24 cellular contexts compared by ENCODE assay signal in the genomic region with DNA sequence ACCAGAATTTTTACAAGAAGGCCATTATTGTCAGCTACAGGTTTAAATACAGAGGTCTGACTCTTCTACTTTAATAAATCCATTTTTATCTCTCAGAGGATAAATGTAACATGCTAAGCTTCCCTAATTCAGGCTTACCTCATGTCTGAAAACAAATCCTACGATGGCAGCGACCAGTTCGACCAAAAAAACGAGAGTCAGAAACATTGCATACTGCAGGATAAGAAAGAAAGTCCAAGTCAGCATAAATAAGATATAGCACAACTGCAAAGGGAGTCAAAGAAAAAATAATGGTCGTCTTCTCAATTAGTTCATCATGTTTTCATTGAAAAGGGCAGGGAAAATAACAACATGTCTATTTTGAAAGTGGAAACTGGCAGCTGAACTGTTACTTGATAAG. TPM values are rescaled to one million over a fixed set of nuclear protein-coding genes. Genes with fewer than 3 reads are reported as not detected.
DNase-seq lines count a peak whose midpoint lies in the region; ATAC-seq, FAIRE-seq and TF ChIP-seq lines count a peak whose summit lies in the region.
"Had no signal": no experiment of that assay in that cellular context is flagged by ENCODE, and none has a peak within 500 bp of the region (broad histone marks: within the 10 kb centered on the region; RNA-seq: fewer than 3 reads in every experiment).

No MANE protein-coding gene starts in this region.

- no peak overlapping the region for H2BK120ac ChIP-seq in mesenchymal stem cell (ENCODE audit: low read depth, low read length)

- H3K36me3 Mint-ChIP-seq in astrocyte (ENCODE audit: low read depth, unreplicated experiment): no peaks in the 10 kb centered on the region
- H3K36me3 Mint-ChIP-seq: stimulated activated effector memory CD8-positive, alpha-beta T cell treated with anti-CD3 and anti-CD28 coated beads, Interleukin-12 subunit alpha, Interleukin-12 subunit beta, amount 100 ng/mL, for 72 hours had no signal

- no peak overlapping the region for H2BK15ac ChIP-seq in mesenchymal stem cell (ENCODE audit: low read depth, poor library complexity, severe bottlenecking)

- DNase-seq in HCT116 (ENCODE audit: low read depth, low spot score) (no peak), astrocyte (ENCODE audit: low read depth) (no peak), mesenchymal stem cell (no peak), retinal pigment epithelial cell (ENCODE audit: low read depth) (no peak), NCI-H526 treated with DMSO at 0.1 percent for 48 hours (lab: John Stamatoyannopoulos, UW) (no peak), omental fat pad (ENCODE audit: low spot score) (no peak), left lobe of liver (ENCODE audit: low spot score) (no peak)
- DNase-seq: activated CD4-positive, alpha-beta T cell treated with anti-CD3 and anti-CD28 coated beads, Interleukin-2, amount 50 U/mL, for 4 hours; activated gamma-delta T cell treated with Interleukin-2 at 50 U/mL for 16 hours; AML-193; NCI-H1436 treated with DMSO at 0.1 percent for 48 hours; NCI-H748 treated with DMSO at 0.1 percent for 48 hours; T-helper 17 cell; thyroid gland; WERI-Rb-1 had no signal

- RAD21 ChIA-PET in HCT116 (lab: Charles Lee; ENCODE audit: low non-redundant PET in 1 of 2, low total read pairs in 2 of 2, uncharacterized antibody in 2 of 2, unreplicated experiment in 2 of 2): no interaction called here

- H2AFZ ChIP-seq in HCT116 (ENCODE audit: low read depth, low read length, poor library complexity, severe bottlenecking): no peak overlapping the region
- no peak overlapping the region for H2AFZ ChIP-seq in astrocyte (ENCODE audit: low read depth, low read length)
- H2AFZ ChIP-seq in mesenchymal stem cell (ENCODE audit: low read depth, low read length): no peak overlapping the region

- no TSS peak for BruUV-seq in HCT116 (replicated peaks; lab: Mats Ljungman, UMichigan)

- H3K79me2 ChIP-seq in HCT116 (ENCODE audit: insufficient read depth, low read length) (no peaks in the 10 kb centered on the region), astrocyte (ENCODE audit: insufficient read depth, low read length) (peaks cover 4% of the 10 kb centered on the region)

- no peak overlapping the region for H3K27ac Mint-ChIP-seq in astrocyte (ENCODE audit: unreplicated experiment)
- H3K27ac Mint-ChIP-seq: stimulated activated effector memory CD8-positive, alpha-beta T cell treated with anti-CD3 and anti-CD28 coated beads, Interleukin-12 subunit alpha, Interleukin-12 subunit beta, amount 100 ng/mL, for 72 hours; T-helper 17 cell had no signal

- H3K4ac ChIP-seq in mesenchymal stem cell (ENCODE audit: low read depth in 1 of 2, low read length in 2 of 2): no peak overlapping the region

- no peak overlapping the region for H3K23ac ChIP-seq in mesenchymal stem cell (ENCODE audit: low read length in 2 of 2)

- no peaks in the 10 kb centered on the region for H3K9me3 Mint-ChIP-seq in astrocyte (ENCODE audit: unreplicated experiment)
- H3K9me3 Mint-ChIP-seq: central memory CD8-positive, alpha-beta T cell; stimulated activated effector memory CD8-positive, alpha-beta T cell treated with anti-CD3 and anti-CD28 coated beads, Interleukin-12 subunit alpha, Interleukin-12 subunit beta, amount 100 ng/mL, for 72 hours had no signal

- peak overlapping the region; percentile 75 for H3K4me2 ChIP-seq in HCT116 (ENCODE audit: low read length)
- peak overlapping the region; percentile 94 for H3K4me2 ChIP-seq in astrocyte (ENCODE audit: low read length)
- H3K4me2 ChIP-seq in mesenchymal stem cell (ENCODE audit: low read length, poor library complexity, severe bottlenecking): peak overlapping the region; percentile 37

- H3K9me2 ChIP-seq in HCT116 (ENCODE audit: insufficient read depth): no peaks in the 10 kb centered on the region

- H3K79me1 ChIP-seq in mesenchymal stem cell (replicated peaks; ENCODE audit: low read length, poor library complexity, severe bottlenecking): peaks cover 2% of the 10 kb centered on the region

- 85% methylated on average over 4 of the region's 5 CpGs for WGBS in mesenchymal stem cell

- no peaks in the 10 kb centered on the region for H3K9me3 ChIP-seq in HCT116 (ENCODE audit: control insufficient read depth in 1 of 2, insufficient read depth in 1 of 2, low read depth in 1 of 2, low read length in 2 of 2)
- no peaks in the 10 kb centered on the region for H3K9me3 ChIP-seq in astrocyte (ENCODE audit: insufficient read depth, low read depth, low read length)
- H3K9me3 ChIP-seq in mesenchymal stem cell (ENCODE audit: control insufficient read depth, low read length): no peaks in the 10 kb centered on the region
- H3K9me3 ChIP-seq: thyroid gland had no signal

- no peak overlapping the region for H4K8ac ChIP-seq in mesenchymal stem cell (ENCODE audit: low read length)

- FAIRE-seq in astrocyte (lab: Jason Lieb, UNC): peak; percentile 54
- FAIRE-seq: HTR-8/SVneo had no signal

- no peak overlapping the region for H3K14ac ChIP-seq in mesenchymal stem cell (ENCODE audit: low read length in 2 of 2)

- no peak overlapping the region for H2AK5ac ChIP-seq in mesenchymal stem cell (ENCODE audit: low read length, severe bottlenecking)

- no peak overlapping the region for H2BK12ac ChIP-seq in mesenchymal stem cell (ENCODE audit: low read length in 2 of 2)

- H3K36me3 ChIP-seq in HCT116 (ENCODE audit: control insufficient read depth in 1 of 2, insufficient read depth in 2 of 2, low read length in 2 of 2): no peaks in the 10 kb centered on the region; a peak in 2 of 4 replicates
- peaks cover 7% of the 10 kb centered on the region for H3K36me3 ChIP-seq in astrocyte (ENCODE audit: insufficient read depth, low read length)
- H3K36me3 ChIP-seq in mesenchymal stem cell (ENCODE audit: control insufficient read depth in 1 of 2, insufficient read depth in 2 of 2, low read depth in 1 of 2, low read length in 2 of 2): peaks cover 0 to 20% of the 10 kb centered on the region in 2 experiments

- CTCF ChIA-PET in HCT116 (lab: Charles Lee): no interaction called here

- H3K4me1 ChIP-seq in HCT116 (ENCODE audit: control insufficient read depth in 1 of 2, insufficient read depth in 2 of 2, low read length in 2 of 2) (peaks cover 0 to 8% of the 10 kb centered on the region in 2 experiments; a peak in 1 of 4 replicates), astrocyte (ENCODE audit: insufficient read depth, low read length) (no peaks in the 10 kb centered on the region), mesenchymal stem cell (ENCODE audit: control insufficient read depth, insufficient read depth, low read depth, low read length) (no peaks in the 10 kb centered on the region)
- H3K4me1 ChIP-seq: thyroid gland had no signal

- POLR2A ChIA-PET in HCT116 (lab: Charles Lee): no interaction called here

- no peak overlapping the region for H3K4me3 ChIP-seq in HCT116 (replicated peaks in 1 of 2; ENCODE audit: low read depth in 1 of 2, low read length in 2 of 2)
- H3K4me3 ChIP-seq in astrocyte (ENCODE audit: insufficient read depth, low read depth, low read length): no peak overlapping the region
- peak overlapping the region in 1 of 2 experiments; percentile 86 for H3K4me3 ChIP-seq in mesenchymal stem cell (ENCODE audit: insufficient read depth in 1 of 2, low read depth in 1 of 2, low read length in 2 of 2)
- peak overlapping the region; percentile 77 for H3K4me3 ChIP-seq in retinal pigment epithelial cell (ENCODE audit: low read length)

- H3K9ac ChIP-seq in HCT116 (ENCODE audit: low read length) (no peak overlapping the region), astrocyte (ENCODE audit: low read length) (peak overlapping the region; percentile 93), mesenchymal stem cell (ENCODE audit: low read length) (no peak overlapping the region)

- ATAC-seq in HCT116 (no peak), omental fat pad (ENCODE audit: low FRiP score) (no peak), left lobe of liver (no peak)
- ATAC-seq: esophagus mucosa; stimulated activated effector memory CD8-positive, alpha-beta T cell treated with anti-CD3 and anti-CD28 coated beads, Interleukin-12 subunit alpha, Interleukin-12 subunit beta, amount 100 ng/mL, for 72 hours; T-helper 17 cell had no signal

- intact Hi-C loops in HCT116 (cut with micrococcal nuclease): no loop called here

- no peaks in the 10 kb centered on the region for H3K27me3 Mint-ChIP-seq in astrocyte (ENCODE audit: low read depth, unreplicated experiment)

- no peak overlapping the region for H4K91ac ChIP-seq in mesenchymal stem cell (ENCODE audit: low read length)

- no peak for TF ChIP-seq RAD21 in HCT116 (IDR thresholded peaks at IDR 0.05; ENCODE audit: low read depth)

- no peak overlapping the region for H3K18ac ChIP-seq in mesenchymal stem cell (ENCODE audit: low read depth in 1 of 2, low read length in 2 of 2)

- no peaks in the 10 kb centered on the region for H4K20me1 ChIP-seq in HCT116 (ENCODE audit: insufficient read depth)
- H4K20me1 ChIP-seq in astrocyte (ENCODE audit: insufficient read depth, low read length): no peaks in the 10 kb centered on the region

- H3K27ac ChIP-seq in HCT116 (ENCODE audit: low read depth, low read length): no peak overlapping the region
- H3K27ac ChIP-seq in astrocyte (ENCODE audit: low read depth, low read length): no peak overlapping the region
- no peak overlapping the region for H3K27ac ChIP-seq in mesenchymal stem cell (ENCODE audit: low read length, poor library complexity, severe bottlenecking)
- H3K27ac ChIP-seq: thyroid gland, WERI-Rb-1 had no signal

- peaks cover 1% of the 10 kb centered on the region for H3K4me1 Mint-ChIP-seq in astrocyte (ENCODE audit: low read depth, unreplicated experiment)

- H3K27me3 ChIP-seq in HCT116 (ENCODE audit: insufficient read depth, low read length) (no peaks in the 10 kb centered on the region), astrocyte (ENCODE audit: insufficient read depth, low read length) (no peaks in the 10 kb centered on the region), mesenchymal stem cell (ENCODE audit: control insufficient read depth in 1 of 2, insufficient read depth in 1 of 2, low read length in 2 of 2) (peaks cover 0 to 37% of the 10 kb centered on the region in 2 experiments)
- H3K27me3 ChIP-seq: thyroid gland had no signal

- no peak for TF ChIP-seq POLR2A in HCT116 (IDR thresholded peaks at IDR 0.05; ENCODE audit: borderline replicate concordance, extremely low read depth, insufficient read depth, insufficient read length)

- peak overlapping the region; percentile 94 for H3K4me3 Mint-ChIP-seq in astrocyte (ENCODE audit: unreplicated experiment)
- H3K4me3 Mint-ChIP-seq: stimulated activated effector memory CD8-positive, alpha-beta T cell treated with anti-CD3 and anti-CD28 coated beads, Interleukin-12 subunit alpha, Interleukin-12 subunit beta, amount 100 ng/mL, for 72 hours; T-helper 17 cell had no signal

- no peak overlapping the region for H2BK5ac ChIP-seq in mesenchymal stem cell (ENCODE audit: low read depth, low read length, poor library complexity, severe bottlenecking)

- TF ChIP-seq CTCF in HCT116 (IDR thresholded peaks at IDR 0.05 in 2 of 3, conservative IDR thresholded peaks at IDR 0.05 in 1 of 3; ENCODE audit: borderline replicate concordance in 1 of 3, insufficient read depth in 1 of 3, low read depth in 2 of 3, low read length in 2 of 3) (no peak), astrocyte (IDR thresholded peaks at IDR 0.05; ENCODE audit: insufficient read depth, low read depth, low read length) (no peak), retinal pigment epithelial cell (conservative IDR thresholded peaks at IDR 0.05; ENCODE audit: low read depth, low read length) (no peak), omental fat pad (IDR thresholded peaks at IDR 0.05) (no peak)

RNA-seq across cellular contexts. Expression of a gene that starts 1.6 kb away (rescaled TPM):
- 25.0 TPM for total RNA-seq in HCT116 (2021; ENCODE audit: unreplicated experiment)
- polyA plus RNA-seq in HCT116 (2012): 13.1 and 21.3 TPM in 2 replicates
- 49.7 and 51.2 TPM in 2 replicates for total RNA-seq in astrocyte
- polyA plus RNA-seq in mesenchymal stem cell (2013, experiment 1 of 2): 34.3 TPM
- polyA plus RNA-seq in mesenchymal stem cell (2013, experiment 2 of 2): 37.3 TPM
- 10 to 100 TPM; 27.3 to 55.5 (median 38.4) TPM for total RNA-seq in omental fat pad
- total RNA-seq in left lobe of liver: 35.2 TPM
- total RNA-seq: OCI-LY7 had no signal

RNA-seq across cellular contexts. Expression of a gene that starts 9.0 kb away (rescaled TPM):
- total RNA-seq in HCT116 (2021; ENCODE audit: unreplicated experiment) (2.4 TPM), astrocyte (39.3 and 50.1 TPM in 2 replicates), omental fat pad (100 to 1,000 TPM in 2 of 4 donors, 10 to 100 TPM in 2; 77.9 to 327 (median 148) TPM), left lobe of liver (3.6 TPM)
- 2.5 and 4.1 TPM in 2 replicates for polyA plus RNA-seq in HCT116 (2012)
- 205 TPM for polyA plus RNA-seq in mesenchymal stem cell (2013, experiment 1 of 2)
- 224 TPM for polyA plus RNA-seq in mesenchymal stem cell (2013, experiment 2 of 2)
- total RNA-seq: OCI-LY7, T-helper 17 cell had no signal

RNA-seq across cellular contexts. Expression of a gene that starts 50.3 kb away (rescaled TPM):
- not detected for total RNA-seq in HCT116 (2021; ENCODE audit: unreplicated experiment)
- polyA plus RNA-seq in HCT116 (2012): not detected in 2 replicates
- total RNA-seq in astrocyte: not detected in 2 replicates
- 0.21 TPM for polyA plus RNA-seq in mesenchymal stem cell (2013, experiment 1 of 2)
- polyA plus RNA-seq in mesenchymal stem cell (2013, experiment 2 of 2): 0.25 TPM
- 10 to 100 TPM in 3 of 4 donors, 1 to 10 TPM in 1; 3.0 to 80.5 (median 18.1) TPM for total RNA-seq in omental fat pad
- total RNA-seq in left lobe of liver: not detected
- total RNA-seq: Daoy, esophagus mucosa, glomerular endothelial cell, M059J, OCI-LY7, pulmonary artery endothelial cell, T-helper 17 cell had no signal

Comparison
In these comparisons a context has a peak if more than half of its experiments do, and no peak if none do; other contexts are left out.
1. H3K4me2 ChIP-seq: peak in every context shown above with its lines; median percentile 94 in astrocyte; 75 in HCT116; 37 in mesenchymal stem cell.